Comparison of ENCODE assay signal across 2 cellular contexts in the genomic region with DNA sequence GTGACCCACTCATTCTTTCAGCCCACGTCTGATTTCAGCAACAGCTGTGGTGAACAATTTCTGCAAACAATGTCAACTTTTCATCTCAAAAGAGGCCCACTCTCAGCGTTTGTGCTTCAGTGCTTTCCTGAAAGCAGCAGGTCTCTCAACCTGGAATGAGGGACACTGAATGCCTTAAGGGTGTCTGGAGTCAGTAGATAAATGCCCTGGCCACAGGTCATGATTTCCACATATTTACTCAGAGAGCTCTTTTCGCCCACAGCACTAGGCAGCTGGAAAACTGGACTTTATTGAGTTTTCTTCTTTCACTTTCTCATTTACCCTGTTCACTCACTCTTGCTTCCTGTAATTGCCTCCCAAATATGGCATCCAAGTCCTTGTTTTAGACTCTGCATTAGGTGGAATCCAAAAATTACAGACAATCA.
TF ChIP-seq lines count a peak whose summit lies in the region.

No MANE protein-coding gene starts in this region.

TF ChIP-seq in liver, 16 proteins besides CTCF, POLR2A, EP300 and RAD21 (continued from another document):
- peak; percentile 14 for TF ChIP-seq REST (IDR thresholded peaks at IDR 0.05)
- TF ChIP-seq YY1 (IDR thresholded peaks at IDR 0.05): peak; percentile 49
- TF ChIP-seq GABPA (IDR thresholded peaks at IDR 0.05 in 1 of 2, conservative IDR thresholded peaks at IDR 0.05 in 1 of 2): no peak
- no peak for TF ChIP-seq HNF4G (IDR thresholded peaks at IDR 0.05)
- TF ChIP-seq NR2F2 (IDR thresholded peaks at IDR 0.05): no peak
- peak; percentile 76 for TF ChIP-seq SP1 (IDR thresholded peaks at IDR 0.05)
- no peak for TF ChIP-seq JUND (IDR thresholded peaks at IDR 0.05)
- peak; percentile 74 to 77 for TF ChIP-seq HNF4A (conservative IDR thresholded peaks at IDR 0.05)
- TF ChIP-seq TAF1 (conservative IDR thresholded peaks at IDR 0.05): no peak
- peak; percentile 69 to 74 for TF ChIP-seq RXRA (IDR thresholded peaks at IDR 0.05)
- TF ChIP-seq MAX (IDR thresholded peaks at IDR 0.05): peak; percentile 38
- peak; percentile 80 for TF ChIP-seq FOXA1 (IDR thresholded peaks at IDR 0.05)
- TF ChIP-seq, protein P1, sequence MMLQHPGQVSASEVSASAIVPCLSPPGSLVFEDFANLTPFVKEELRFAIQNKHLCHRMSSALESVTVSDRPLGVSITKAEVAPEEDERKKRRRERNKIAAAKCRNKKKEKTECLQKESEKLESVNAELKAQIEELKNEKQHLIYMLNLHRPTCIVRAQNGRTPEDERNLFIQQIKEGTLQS (IDR thresholded peaks at IDR 0.05): no peak
TF ChIP-seq in liver: peak in this region for 8.

TF ChIP-seq in HepG2, 621 proteins besides CTCF, POLR2A, EP300 and RAD21:
- TF ChIP-seq ZBTB43 (CRISPR knock-in tag; conservative IDR thresholded peaks at IDR 0.05) (no peak), JUND (CRISPR knock-in tag; IDR thresholded peaks at IDR 0.05) (no peak), ZMYM3 (CRISPR knock-in tag; IDR thresholded peaks at IDR 0.05) (no peak), SIN3A (IDR thresholded peaks at IDR 0.05; ENCODE audit: borderline replicate concordance, low read depth, low read length) (no peak), ZNF605 (CRISPR knock-in tag; IDR thresholded peaks at IDR 0.05) (no peak), DPF2 (CRISPR knock-in tag; IDR thresholded peaks at IDR 0.05; ENCODE audit: borderline replicate concordance, low read depth) (no peak), ZNF788 (CRISPR knock-in tag; IDR thresholded peaks at IDR 0.05; ENCODE audit: borderline replicate concordance) (no peak)
